ENCODE assay signal across 16 cellular contexts in genomic region chr15:71962537-71962936, GRCh38.
"Had no signal": no experiment of that assay in that cellular context is flagged by ENCODE, and none has a peak within 500 bp of the region (broad histone marks: within the 10 kb centered on the region; RNA-seq: fewer than 3 reads in every experiment).

No MANE protein-coding gene starts in this region.

- H3K4me3 Mint-ChIP-seq: activated CD4-positive, alpha-beta T cell treated with anti-CD3 and anti-CD28 coated beads, Interleukin-2, amount 10 ng/mL, durations not matched to agents 24 days and 14 days; activated naive CD4-positive, alpha-beta T cell treated with anti-CD3 and anti-CD28 coated beads, Interleukin-2, amount 50 U/mL, for 24 hours; nephron progenitor cell; T-helper 17 cell; WTC11 had no signal

- H3K4me1 ChIP-seq: body of pancreas had no signal

- H3K36me3 Mint-ChIP-seq: WTC11 had no signal

- H3K27me3 ChIP-seq: body of pancreas, dorsolateral prefrontal cortex, esophagus muscularis mucosa, heart right ventricle, stomach had no signal

- H3K4me1 Mint-ChIP-seq: activated CD4-positive, alpha-beta T cell treated with anti-CD3 and anti-CD28 coated beads, Interleukin-2, amount 10 ng/mL, durations not matched to agents 24 days and 14 days; activated naive CD4-positive, alpha-beta T cell treated with anti-CD3 and anti-CD28 coated beads, Interleukin-2, amount 50 U/mL, for 24 hours; nephron progenitor cell; WTC11 had no signal

- H3K4me3 ChIP-seq: body of pancreas, dorsolateral prefrontal cortex, esophagus muscularis mucosa, heart right ventricle, stomach, thoracic aorta had no signal

- H3K9me3 Mint-ChIP-seq: activated CD4-positive, alpha-beta T cell treated with anti-CD3 and anti-CD28 coated beads, Interleukin-2, amount 10 ng/mL, durations not matched to agents 24 days and 14 days; activated naive CD4-positive, alpha-beta T cell treated with anti-CD3 and anti-CD28 coated beads, Interleukin-2, amount 50 U/mL, for 24 hours; nephron progenitor cell; WTC11 had no signal

- DNase-seq: activated CD4-positive, alpha-beta T cell treated with anti-CD3 and anti-CD28 coated beads, Interleukin-2, amount 10 ng/mL, durations not matched to agents 24 days and 14 days; amniotic stem cell; body of pancreas; cerebellar nuclear complex; dorsolateral prefrontal cortex; foreskin fibroblast; heart right ventricle; islet precursor cell; mesendoderm; nephron progenitor cell; stomach; T-helper 17 cell had no signal

- H3K27ac Mint-ChIP-seq: activated CD4-positive, alpha-beta T cell treated with anti-CD3 and anti-CD28 coated beads, Interleukin-2, amount 10 ng/mL, durations not matched to agents 24 days and 14 days; nephron progenitor cell; WTC11 had no signal

- H3K9me3 ChIP-seq: body of pancreas, esophagus muscularis mucosa, heart right ventricle, stomach, thoracic aorta had no signal

- H3K27me3 Mint-ChIP-seq: activated CD4-positive, alpha-beta T cell treated with anti-CD3 and anti-CD28 coated beads, Interleukin-2, amount 10 ng/mL, durations not matched to agents 24 days and 14 days; activated naive CD4-positive, alpha-beta T cell treated with anti-CD3 and anti-CD28 coated beads, Interleukin-2, amount 50 U/mL, for 24 hours; T-helper 17 cell had no signal

- H3K27ac ChIP-seq: body of pancreas, dorsolateral prefrontal cortex, esophagus muscularis mucosa, stomach, thoracic aorta had no signal
